28 cellular contexts compared by ENCODE assay signal in the genomic region with DNA sequence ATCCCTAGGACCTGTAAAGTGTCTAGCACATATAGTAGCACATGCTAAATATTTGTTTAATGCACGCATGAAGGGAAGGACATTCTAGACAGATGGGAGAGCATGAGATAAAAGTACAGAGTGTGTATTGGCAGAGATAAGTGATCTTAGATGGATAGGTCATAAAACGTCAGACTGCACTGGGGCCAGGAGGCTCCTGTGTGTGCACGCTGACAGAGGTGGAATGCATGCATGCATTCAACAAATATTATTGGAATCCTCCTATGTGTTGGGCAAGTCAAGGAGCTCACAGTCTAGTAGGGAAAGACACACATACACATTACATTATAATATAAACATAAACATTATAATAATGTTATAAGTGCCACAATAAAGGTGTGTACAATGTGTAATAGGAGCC.
"Had no signal": no experiment of that assay in that cellular context is flagged by ENCODE, and none has a peak within 500 bp of the region (broad histone marks: within the 10 kb centered on the region; RNA-seq: fewer than 3 reads in every experiment).

No MANE protein-coding gene starts in this region.

- H3K27ac Mint-ChIP-seq: mesothelial cell of epicardium; naive B cell; natural killer cell; nephron progenitor cell; neural progenitor cell; stimulated activated memory B cell treated with anti-CD40 and anti-IgM and Interleukin-4, amounts not matched to agents 10 μg/mL and 1 μg/mL and 100 μg/mL, for 72 hours; stimulated activated naive CD8-positive, alpha-beta T cell treated with anti-CD3 and anti-CD28 coated beads, Interleukin-15, amount 100 ng/mL, for 72 hours had no signal

- H3K27me3 ChIP-seq: neural progenitor cell, right atrium auricular region, right lobe of liver, tibial nerve, upper lobe of left lung, vagina had no signal

- H3K27ac ChIP-seq: left ventricle myocardium inferior, neural progenitor cell, neutrophil, parathyroid adenoma, psoas muscle, right atrium auricular region, right lobe of liver, tibial nerve, upper lobe of left lung, vagina had no signal

- H3K36me3 Mint-ChIP-seq: mesothelial cell of epicardium; naive B cell; natural killer cell; neural progenitor cell; stimulated activated memory B cell treated with anti-CD40 and anti-IgM and Interleukin-4, amounts not matched to agents 10 μg/mL and 1 μg/mL and 100 μg/mL, for 72 hours had no signal

- H3K4me3 Mint-ChIP-seq: mesothelial cell of epicardium; naive B cell; natural killer cell; nephron progenitor cell; neural progenitor cell; stimulated activated memory B cell treated with anti-CD40 and anti-IgM and Interleukin-4, amounts not matched to agents 10 μg/mL and 1 μg/mL and 100 μg/mL, for 72 hours; stimulated activated naive CD8-positive, alpha-beta T cell treated with anti-CD3 and anti-CD28 coated beads, Interleukin-15, amount 100 ng/mL, for 72 hours had no signal

- H3K9me3 ChIP-seq: left ventricle myocardium inferior, neutrophil, psoas muscle, right atrium auricular region, right lobe of liver, tibial nerve, upper lobe of left lung, vagina had no signal

- H3K4me3 ChIP-seq: left ventricle myocardium inferior, lung, neural progenitor cell, psoas muscle, right atrium auricular region, right lobe of liver, smooth muscle cell, tibial nerve, upper lobe of left lung, vagina had no signal

- DNase-seq: hippocampal formation; kidney; left ventricle myocardium inferior; mesendoderm; naive B cell; natural killer cell; nephron progenitor cell; occipital lobe; psoas muscle; right lobe of liver; stimulated activated CD4-positive, alpha-beta T cell treated with anti-CD3 and anti-CD28 coated beads, Interleukin-1b, Interleukin-23, amount 100 ng/mL, for 48 hours; stimulated activated CD4-positive, alpha-beta T cell treated with anti-CD3 and anti-CD28 coated beads, Interleukin-2, amount 100 ng/mL, for 48 hours; stimulated activated CD4-positive, alpha-beta T cell treated with anti-CD3 and anti-CD28 coated beads, Interleukin-4, amount 100 ng/mL, for 4 hours; stimulated activated CD8-positive, alpha-beta memory T cell treated with anti-CD3 and anti-CD28 coated beads, Interleukin-4, amount 100 ng/mL, for 48 hours; stimulated activated naive CD4-positive, alpha-beta T cell treated with Interleukin-2 at 50 U/mL for 16 hours; stimulated activated naive CD8-positive, alpha-beta T cell treated with anti-CD3 and anti-CD28 coated beads, Interleukin-15, amount 100 ng/mL, for 72 hours; substantia nigra; upper lobe of left lung had no signal

- H3K4me1 Mint-ChIP-seq: naive B cell; natural killer cell; neural progenitor cell; stimulated activated memory B cell treated with anti-CD40 and anti-IgM and Interleukin-4, amounts not matched to agents 10 μg/mL and 1 μg/mL and 100 μg/mL, for 72 hours; stimulated activated naive CD8-positive, alpha-beta T cell treated with anti-CD3 and anti-CD28 coated beads, Interleukin-15, amount 100 ng/mL, for 72 hours had no signal

- H3K4me1 ChIP-seq: neural progenitor cell, parathyroid adenoma, psoas muscle, right atrium auricular region, right lobe of liver, tibial nerve, upper lobe of left lung, vagina had no signal

- H3K9me3 Mint-ChIP-seq: mesothelial cell of epicardium; natural killer cell; neural progenitor cell; stimulated activated memory B cell treated with anti-CD40 and anti-IgM and Interleukin-4, amounts not matched to agents 10 μg/mL and 1 μg/mL and 100 μg/mL, for 72 hours; stimulated activated naive CD8-positive, alpha-beta T cell treated with anti-CD3 and anti-CD28 coated beads, Interleukin-15, amount 100 ng/mL, for 72 hours had no signal

- H3K36me3 ChIP-seq: left ventricle myocardium inferior, neural progenitor cell, neutrophil, right atrium auricular region, right lobe of liver, tibial nerve, upper lobe of left lung, vagina had no signal
